23 cellular contexts compared by ENCODE assay signal in genomic region chr4:74692973-74693372, GRCh38.
DNase-seq lines count a peak whose midpoint lies in the region; ATAC-seq and TF ChIP-seq lines count a peak whose summit lies in the region.
"Had no signal": no experiment of that assay in that cellular context is flagged by ENCODE, and none has a peak within 500 bp of the region (broad histone marks: within the 10 kb centered on the region; RNA-seq: fewer than 3 reads in every experiment).

No MANE protein-coding gene starts in this region.

- ATAC-seq in aorta (ENCODE audit: low FRiP score) (peak; percentile 74), HG02571 (IDR thresholded peaks at IDR 0.05; ENCODE audit: unreplicated experiment) (no peak)
- ATAC-seq: body of pancreas, HepG2, natural killer cell, upper lobe of right lung had no signal

- H4K20me1 ChIP-seq in osteoblast (ENCODE audit: insufficient read depth, low read length) = no peaks in the 10 kb centered on the region

- H3K36me3 ChIP-seq in ascending aorta (no peaks in the 10 kb centered on the region), osteoblast (ENCODE audit: insufficient read depth, low read length) (no peaks in the 10 kb centered on the region), aorta (ENCODE audit: control insufficient read depth in 1 of 2, insufficient read depth in 2 of 2, low read length in 1 of 2) (no peaks in the 10 kb centered on the region)
- H3K36me3 ChIP-seq: Peyer's patch, upper lobe of right lung had no signal

- TF ChIP-seq CTCF in ascending aorta (IDR thresholded peaks at IDR 0.05) = no peak
- no peak for TF ChIP-seq CTCF in osteoblast (IDR thresholded peaks at IDR 0.05; ENCODE audit: extremely low read depth, low read depth, low read length)
- TF ChIP-seq CTCF in lower leg skin (IDR thresholded peaks at IDR 0.05) = no peak

- H3K9me3 ChIP-seq in ascending aorta (no peaks in the 10 kb centered on the region), osteoblast (ENCODE audit: low read depth, low read length) (no peaks in the 10 kb centered on the region), aorta (ENCODE audit: control insufficient read depth, low read length) (no peaks in the 10 kb centered on the region)
- H3K9me3 ChIP-seq: body of pancreas, Peyer's patch, upper lobe of right lung had no signal

- 2 to 5% methylated on average over 4 of the region's 4 CpGs for WGBS in aorta, 2 donors
- 20 to 29% methylated on average over 4 of the region's 4 CpGs for WGBS in lower leg skin, 2 donors

- H3K27me3 ChIP-seq in ascending aorta = no peaks in the 10 kb centered on the region
- H3K27me3 ChIP-seq in osteoblast (ENCODE audit: insufficient read depth, low read length) = peaks cover 43% of the 10 kb centered on the region
- no peaks in the 10 kb centered on the region for H3K27me3 ChIP-seq in aorta (ENCODE audit: control insufficient read depth in 1 of 2, insufficient read depth in 2 of 2, low read length in 1 of 2)
- H3K27me3 ChIP-seq: body of pancreas, Peyer's patch had no signal

- intact Hi-C loops in ascending aorta (cut with DNase I) = no loop called here
- intact Hi-C loops in aorta (cut with DNase I) = loop anchor here in 1 of 2 donors (5.0 kb wide), 1 partner anchor 99 kb away; the partner anchor contains the start of gene BTC
- intact Hi-C loops in lower leg skin (cut with DNase I; ENCODE audit: low total_unique reads) = no loop called here

- no peak overlapping the region for H3K4me2 ChIP-seq in osteoblast (ENCODE audit: insufficient read depth, low read length)

- no peak for TF ChIP-seq POLR2A in lower leg skin (IDR thresholded peaks at IDR 0.05)

- H3K79me2 ChIP-seq in osteoblast (ENCODE audit: insufficient read depth, low read length) = no peaks in the 10 kb centered on the region

- peak overlapping the region; percentile 49 for H2AFZ ChIP-seq in osteoblast (ENCODE audit: low read length)
- H2AFZ ChIP-seq: GM23248 had no signal

- H3K27ac ChIP-seq in ascending aorta (peak overlapping the region; percentile 58 to 64), osteoblast (ENCODE audit: low read depth, low read length) (no peak overlapping the region), aorta (ENCODE audit: low read depth in 1 of 2, low read length in 2 of 2) (peak overlapping the region; percentile 54 to 57)
- H3K27ac ChIP-seq: body of pancreas, GM23248, upper lobe of right lung had no signal

- DNase-seq in ascending aorta (ENCODE audit: low spot score in 2 of 2) (peak in 1 of 2 donors; percentile 81), inferior parietal cortex (ENCODE audit: extremely low spot score) (peak; percentile 17), osteoblast (ENCODE audit: insufficient read length, low spot score, missing footprints) (no peak), aorta (peak in 1 of 2 donors; percentile 67), COLO668 (lab: John Stamatoyannopoulos, UW; ENCODE audit: unreplicated experiment) (no peak), lower leg skin (ENCODE audit: low spot score in 2 of 2) (no peak)
- DNase-seq: activated CD4-positive, alpha-beta T cell treated with anti-CD3 and anti-CD28 coated beads for 4 hours; activated gamma-delta T cell; activated naive CD8-positive, alpha-beta T cell treated with anti-CD3 and anti-CD28 coated beads, Interleukin-2, amount 10 ng/mL, durations not matched to agents 7 days and 5 days; activated T-cell treated with anti-CD3 and anti-CD28 coated beads, Interleukin-2, amount 50 U/mL, for 1 hour; body of pancreas; GM23248; natural killer cell; NCI-H1048; NCI-H187 treated with DMSO at 0.1 percent for 48 hours; NCI-H526; Peyer's patch; retina; SIG-M5; stimulated activated CD4-positive, alpha-beta T cell treated with anti-CD3 and anti-CD28 coated beads, Interleukin-2, amount 100 ng/mL, for 24 hours; upper lobe of right lung had no signal

- peaks cover 2 to 12% of the 10 kb centered on the region in 2 donors for H3K4me1 ChIP-seq in ascending aorta
- H3K4me1 ChIP-seq in osteoblast (ENCODE audit: insufficient read depth, low read length) = no peaks in the 10 kb centered on the region
- peaks cover 1 to 6% of the 10 kb centered on the region in 2 donors for H3K4me1 ChIP-seq in aorta (ENCODE audit: control insufficient read depth in 1 of 2, insufficient read depth in 2 of 2, low read length in 2 of 2)
- H3K4me1 ChIP-seq: body of pancreas, Peyer's patch, upper lobe of right lung had no signal

- no peak overlapping the region for H3K4me3 ChIP-seq in ascending aorta
- no peak overlapping the region for H3K4me3 ChIP-seq in osteoblast (ENCODE audit: insufficient read depth, low read length)
- no peak overlapping the region for H3K4me3 ChIP-seq in aorta (ENCODE audit: low read length in 2 of 2)
- H3K4me3 ChIP-seq in lower leg skin (ENCODE audit: low read depth, poor library complexity, severe bottlenecking) = no peak overlapping the region
- H3K4me3 ChIP-seq: body of pancreas, GM23248, Peyer's patch, upper lobe of right lung had no signal
